8 cellular contexts compared by ENCODE assay signal in genomic region chr19:47124937-47125668, GRCh38. TPM values are rescaled to one million over a fixed set of nuclear protein-coding genes. Genes with fewer than 3 reads are reported as not detected.
A peak's percentile ranks its signal among the peaks of the same experiment; 100 is the strongest.
DNase-seq lines count a peak whose midpoint lies in the region; ATAC-seq and TF ChIP-seq lines count a peak whose summit lies in the region.

No MANE protein-coding gene starts in this region.

- no peaks in the 10 kb centered on the region for H3K9me3 ChIP-seq in prostate gland

- H3K27me3 Mint-ChIP-seq in GM23338 (ENCODE audit: insufficient read depth, low read depth, poor library complexity) (peaks cover 6% of the 10 kb centered on the region), activated B cell treated with CpG ODN at 0.5 μM for 24 hours (no peaks in the 10 kb centered on the region), glutamatergic neuron (ENCODE audit: unreplicated experiment) (peaks cover 2% of the 10 kb centered on the region)
- no peaks in the 10 kb centered on the region for H3K27me3 Mint-ChIP-seq in T-helper 2 cell treated with Interferon-gamma antibody and Interleukin-4, amounts not matched to agents 5 μg/mL and 100 μg/mL, for 36 hours (ENCODE audit: low read depth)

- intact Hi-C loops in activated B cell treated with CpG ODN at 0.5 μM for 24 hours (cut with micrococcal nuclease) (loop anchor here (1.0 kb wide), 4 partner anchors 12 to 112 kb away; partner anchors contain the start of gene ZC3H4), prostate gland (cut with DNase I) (loop anchor here (1.0 to 10.0 kb wide), 2 partner anchors 46 to 90 kb away; no protein-coding TSS in a partner anchor)

- no peaks in the 10 kb centered on the region for H3K4me1 ChIP-seq in GM23338 (ENCODE audit: insufficient read depth)
- no peaks in the 10 kb centered on the region for H3K4me1 ChIP-seq in prostate gland (replicated peaks)

- H3K36me3 ChIP-seq in GM23338 (ENCODE audit: insufficient read depth) (no peaks in the 10 kb centered on the region), prostate gland (no peaks in the 10 kb centered on the region)

- CTCF ChIA-PET in activated B cell treated with CpG ODN at 0.5 μM for 24 hours (lab: Charles Lee) = interaction anchor here (0.7 to 2.3 kb wide), 10 partner anchors 11 to 111 kb away, joined by 3 to 58 read pairs (median 6); partner anchors contain the start of gene ZC3H4

- POLR2A ChIA-PET in activated B cell treated with CpG ODN at 0.5 μM for 24 hours (lab: Charles Lee) = interaction anchor here (1.3 to 1.4 kb wide), 2 partner anchors 12 to 45 kb away, joined by 8 to 12 read pairs; partner anchors contain the start of gene ZC3H4

- no peaks in the 10 kb centered on the region for H3K9me2 ChIP-seq in GM23338 (ENCODE audit: insufficient read depth)

- peaks cover 7% of the 10 kb centered on the region; the same call in 1 of the 2 replicates for H3F3A ChIP-seq in GM23338 (replicated peaks; ENCODE audit: low read depth)

- no peak overlapping the region for H3K4me2 ChIP-seq in GM23338

- H3K4me3 Mint-ChIP-seq in GM23338 (no peak overlapping the region), activated B cell treated with CpG ODN at 0.5 μM for 24 hours (no peak overlapping the region), glutamatergic neuron (ENCODE audit: unreplicated experiment) (no peak overlapping the region)
- no peak overlapping the region for H3K4me3 Mint-ChIP-seq in T-helper 2 cell treated with Interferon-gamma antibody and Interleukin-4, amounts not matched to agents 5 μg/mL and 100 μg/mL, for 36 hours

- ATAC-seq in GM23338 (peak; percentile 93), activated B cell treated with CpG ODN at 0.5 μM for 24 hours (ENCODE audit: low read depth) (peak; percentile 54)

- no peaks in the 10 kb centered on the region for H4K20me1 ChIP-seq in GM23338 (replicated peaks; ENCODE audit: insufficient read depth)

- H3K27me3 ChIP-seq in GM23338 (ENCODE audit: insufficient read depth) (no peaks in the 10 kb centered on the region), prostate gland (replicated peaks; ENCODE audit: insufficient read depth) (no peaks in the 10 kb centered on the region)

- no peaks in the 10 kb centered on the region for H3K79me2 ChIP-seq in GM23338 (replicated peaks; ENCODE audit: insufficient read depth)

- H3K27ac ChIP-seq in C4-2B = no peak overlapping the region
- no peak overlapping the region for H3K27ac ChIP-seq in GM23338 (ENCODE audit: low read depth)
- no peak overlapping the region for H3K27ac ChIP-seq in prostate gland

- H3K9me3 Mint-ChIP-seq in GM23338 (0 out of 3 replicates have a peak, but pooled peaks cover under 1% of the 10 kb centered on the region), activated B cell treated with CpG ODN at 0.5 μM for 24 hours (no peaks in the 10 kb centered on the region), glutamatergic neuron (ENCODE audit: unreplicated experiment) (no peaks in the 10 kb centered on the region)
- H3K9me3 Mint-ChIP-seq in T-helper 2 cell treated with Interferon-gamma antibody and Interleukin-4, amounts not matched to agents 5 μg/mL and 100 μg/mL, for 36 hours = peaks cover 2% of the 10 kb centered on the region

- TF ChIP-seq POLR2A in prostate gland (IDR thresholded peaks at IDR 0.05) = no peak

- DNase-seq in GM23338 (ENCODE audit: low spot score) (peak; percentile 96), NCI-H2171 (lab: John Stamatoyannopoulos, UW) (peak; percentile 57), activated B cell treated with CpG ODN at 0.5 μM for 24 hours (no peak), glutamatergic neuron (no peak), prostate gland (ENCODE audit: low spot score) (no peak), SKM-1 treated with dmso at 0.1 percent for 144 hours (lab: John Stamatoyannopoulos, UW; ENCODE audit: unreplicated experiment) (no peak)
- DNase-seq in T-helper 2 cell treated with Interferon-gamma antibody and Interleukin-4, amounts not matched to agents 5 μg/mL and 100 μg/mL, for 36 hours (ENCODE audit: low spot score) = no peak

- H3K4me3 ChIP-seq in GM23338 (no peak overlapping the region), prostate gland (no peak overlapping the region)

- H3K4me1 Mint-ChIP-seq in GM23338 (peaks cover 4% of the 10 kb centered on the region; the same call in 2 of the 3 replicates), activated B cell treated with CpG ODN at 0.5 μM for 24 hours (peaks cover 3% of the 10 kb centered on the region), glutamatergic neuron (ENCODE audit: low read depth, unreplicated experiment) (no peaks in the 10 kb centered on the region)
- peaks cover 2% of the 10 kb centered on the region for H3K4me1 Mint-ChIP-seq in T-helper 2 cell treated with Interferon-gamma antibody and Interleukin-4, amounts not matched to agents 5 μg/mL and 100 μg/mL, for 36 hours (ENCODE audit: low read depth)

- TF ChIP-seq CTCF in C4-2B (conservative IDR thresholded peaks at IDR 0.05) = peak; percentile 68
- peak; percentile 84 to 85 for TF ChIP-seq CTCF in GM23338 (conservative IDR thresholded peaks at IDR 0.05; ENCODE audit: low read depth in 2 of 2)
- no peak for TF ChIP-seq CTCF in activated B cell treated with CpG ODN at 0.5 μM for 24 hours (IDR thresholded peaks at IDR 0.05)
- TF ChIP-seq CTCF in glutamatergic neuron (IDR thresholded peaks at IDR 0.05; ENCODE audit: partially characterized antibody, unreplicated experiment) = peak; percentile 87
- peak; percentile 60 to 88 (median 84) for TF ChIP-seq CTCF in prostate gland (IDR thresholded peaks at IDR 0.05)

- H3K36me3 Mint-ChIP-seq in GM23338 (ENCODE audit: low read depth) = no peaks in the 10 kb centered on the region
- no peaks in the 10 kb centered on the region for H3K36me3 Mint-ChIP-seq in activated B cell treated with CpG ODN at 0.5 μM for 24 hours (ENCODE audit: low read depth)
- no peaks in the 10 kb centered on the region for H3K36me3 Mint-ChIP-seq in glutamatergic neuron (ENCODE audit: unreplicated experiment)
- H3K36me3 Mint-ChIP-seq in T-helper 2 cell treated with Interferon-gamma antibody and Interleukin-4, amounts not matched to agents 5 μg/mL and 100 μg/mL, for 36 hours (ENCODE audit: low read depth) = no peaks in the 10 kb centered on the region

- WGBS in prostate gland = 36% methylated on average over 8 of the region's 8 CpGs

- H2AFZ ChIP-seq in GM23338 = 0 out of 2 replicates have a peak overlapping the region, but pooled peaks have one; percentile 16

- H3K27ac Mint-ChIP-seq in GM23338 (0 out of 2 replicates have a peak overlapping the region, but pooled peaks have one; percentile 21), activated B cell treated with CpG ODN at 0.5 μM for 24 hours (no peak overlapping the region), glutamatergic neuron (ENCODE audit: unreplicated experiment) (peak overlapping the region; percentile 2)
- no peak overlapping the region for H3K27ac Mint-ChIP-seq in T-helper 2 cell treated with Interferon-gamma antibody and Interleukin-4, amounts not matched to agents 5 μg/mL and 100 μg/mL, for 36 hours

TF ChIP-seq in GM23338, 12 proteins besides CTCF, POLR2A, EP300 and RAD21:
- TF ChIP-seq REST (IDR thresholded peaks at IDR 0.05; ENCODE audit: unreplicated experiment) (no peak), CREB1 (CRISPR knock-in tag; IDR thresholded peaks at IDR 0.05; ENCODE audit: low read depth) (no peak), EZH2 (IDR thresholded peaks at IDR 0.05; ENCODE audit: low read depth, unreplicated experiment) (no peak), ZNF331 (CRISPR knock-in tag; IDR thresholded peaks at IDR 0.05; ENCODE audit: low read depth) (no peak), NANOG (IDR thresholded peaks at IDR 0.05; ENCODE audit: borderline replicate concordance) (no peak), EZH2phosphoT487 (IDR thresholded peaks at IDR 0.05; ENCODE audit: unreplicated experiment) (no peak), JUNB (IDR thresholded peaks at IDR 0.05; ENCODE audit: unreplicated experiment) (no peak)

RNA-seq across cellular contexts. Expression of gene SAE1, which starts 5.5 kb away (rescaled TPM):
- total RNA-seq in GM23338 (2014; rRNA removed; shearing (Covaris generic)) = 236 and 258 TPM in 2 replicates
- 108 and 115 TPM in 2 replicates for polyA plus RNA-seq in GM23338 (2016; fragmentation: Nextera tagmentation; extraction: Ambion mirVana)
- 64.5 and 67.4 TPM in 2 replicates for total RNA-seq in activated B cell treated with CpG ODN at 0.5 μM for 24 hours
- total RNA-seq in glutamatergic neuron (ENCODE audit: unreplicated experiment) = 79.9 TPM
- total RNA-seq in prostate gland = 10 to 100 TPM; 48.4 to 73.0 TPM

RNA-seq across cellular contexts. Expression of gene ZC3H4, which starts 11.5 kb away (rescaled TPM):
- total RNA-seq in GM23338 (2014; rRNA removed; shearing (Covaris generic)) = 33.8 and 36.9 TPM in 2 replicates
- 26.7 and 29.4 TPM in 2 replicates for polyA plus RNA-seq in GM23338 (2016; fragmentation: Nextera tagmentation; extraction: Ambion mirVana)
- total RNA-seq in activated B cell treated with CpG ODN at 0.5 μM for 24 hours (83.8 and 89.1 TPM in 2 replicates), glutamatergic neuron (ENCODE audit: unreplicated experiment) (50.3 TPM), prostate gland (10 to 100 TPM; 35.3 to 49.1 TPM)

Comparison
In these comparisons a context has a peak if more than half of its experiments do, and no peak if none do; other contexts are left out.
1. DNase-seq: peak in GM23338 (single experiment) and NCI-H2171 (single experiment); none in activated B cell treated with CpG ODN at 0.5 μM for 24 hours (single experiment), glutamatergic neuron (single experiment), prostate gland (single experiment), T-helper 2 cell treated with Interferon-gamma antibody and Interleukin-4, amounts not matched to agents 5 μg/mL and 100 μg/mL, for 36 hours (single experiment) and SKM-1 treated with dmso at 0.1 percent for 144 hours (single experiment).
2. H3K27ac Mint-ChIP-seq: peak in GM23338 (single experiment) and glutamatergic neuron (single experiment); none in activated B cell treated with CpG ODN at 0.5 μM for 24 hours (single experiment) and T-helper 2 cell treated with Interferon-gamma antibody and Interleukin-4, amounts not matched to agents 5 μg/mL and 100 μg/mL, for 36 hours (single experiment).